ENCODE assay signal across 13 cellular contexts in the genomic region with DNA sequence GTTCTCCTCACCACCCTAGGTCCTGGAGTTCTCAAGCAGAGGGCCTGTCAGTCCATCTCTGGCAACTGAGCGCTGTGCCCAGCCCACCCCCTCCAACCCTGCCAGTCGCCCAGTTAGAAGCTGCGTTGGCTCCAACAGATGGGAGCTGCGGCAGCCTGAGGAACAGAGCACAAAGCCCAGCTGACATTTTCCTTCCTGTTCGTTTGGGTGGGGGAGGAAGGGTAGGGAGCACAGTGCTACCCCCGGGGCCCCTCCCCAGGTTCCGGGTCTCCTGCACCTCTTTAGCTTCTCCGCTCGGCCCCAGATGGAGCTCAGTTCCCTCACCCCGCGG. TPM values are rescaled to one million over a fixed set of nuclear protein-coding genes. Genes with fewer than 3 reads are reported as not detected.
DNase-seq lines count a peak whose midpoint lies in the region; ATAC-seq, FAIRE-seq and TF ChIP-seq lines count a peak whose summit lies in the region.
"Had no signal": no experiment of that assay in that cellular context is flagged by ENCODE, and none has a peak within 500 bp of the region (broad histone marks: within the 10 kb centered on the region; RNA-seq: fewer than 3 reads in every experiment).

No MANE protein-coding gene starts in this region.

- H3K27me3 Mint-ChIP-seq in activated T-helper 2 cell treated with anti-CD3 and anti-CD28 coated beads, Interferon-gamma antibody, Interleukin-2, Interleukin-4, amounts not matched to agents 10 μg/mL and 5 μg/mL and 100 μg/mL, durations not matched to agents 14 hours and 24 hours and 36 hours (ENCODE audit: low read depth), result peaks cover 63% of the 10 kb centered on the region

- H3K4me1 ChIP-seq in A549 (peaks cover 14% of the 10 kb centered on the region), HUES64 (ENCODE audit: insufficient read depth, low read length) (0 out of 2 replicates have a peak, but pooled peaks cover 14% of the 10 kb centered on the region)

- WGBS in A549 (ENCODE audit: missing lambda C conversion rate), result 83% methylated on average over 6 of the region's 11 CpGs
- 20% methylated on average over 11 of the region's 11 CpGs for WGBS in HUES64

- H3K36me3 ChIP-seq in HUES64 (ENCODE audit: insufficient read depth, low read length) (no peaks in the 10 kb centered on the region), neural cell (ENCODE audit: insufficient read depth, low read length) (no peaks in the 10 kb centered on the region)

- H3K4me3 ChIP-seq in A549 (peak overlapping the region; percentile 65), HUES64 (ENCODE audit: low read length) (peak overlapping the region; percentile 76), neural cell (ENCODE audit: low read length) (peak overlapping the region; percentile 69)

- no peak overlapping the region for H3K27ac Mint-ChIP-seq in activated T-helper 2 cell treated with anti-CD3 and anti-CD28 coated beads, Interferon-gamma antibody, Interleukin-2, Interleukin-4, amounts not matched to agents 10 μg/mL and 5 μg/mL and 100 μg/mL, durations not matched to agents 14 hours and 24 hours and 36 hours
- H3K27ac Mint-ChIP-seq: CD4-positive, CD25-positive, alpha-beta regulatory T cell had no signal

- no peaks in the 10 kb centered on the region for H3K9me2 ChIP-seq in neural cell (ENCODE audit: insufficient read depth, low read length)
- H3K9me2 ChIP-seq: SK-N-SH had no signal

- H3K4me2 ChIP-seq in A549 (peak overlapping the region; percentile 75), neural cell (ENCODE audit: low read length) (peak overlapping the region; percentile 52)
- H3K4me2 ChIP-seq: SK-N-SH had no signal

- no peaks in the 10 kb centered on the region for H3K4me1 Mint-ChIP-seq in activated T-helper 2 cell treated with anti-CD3 and anti-CD28 coated beads, Interferon-gamma antibody, Interleukin-2, Interleukin-4, amounts not matched to agents 10 μg/mL and 5 μg/mL and 100 μg/mL, durations not matched to agents 14 hours and 24 hours and 36 hours (ENCODE audit: low read depth)

- TF ChIP-seq EP300 in A549 (IDR thresholded peaks at IDR 0.05) (no peak), neural cell (conservative IDR thresholded peaks at IDR 0.05; ENCODE audit: poor library complexity, severe bottlenecking) (no peak)

- no peaks in the 10 kb centered on the region for H3F3A ChIP-seq in neural cell (ENCODE audit: insufficient read depth, low read length, poor library complexity, severe bottlenecking)

- no peak for FAIRE-seq in A549 (lab: Jason Lieb, UNC)
- FAIRE-seq: GM12891, keratinocyte had no signal

- TF ChIP-seq CTCF in A549 (IDR thresholded peaks at IDR 0.05), result no peak
- no peak for TF ChIP-seq CTCF in neural cell (IDR thresholded peaks at IDR 0.05; ENCODE audit: poor library complexity, severe bottlenecking)

- TF ChIP-seq POLR2A in A549 (IDR thresholded peaks at IDR 0.05; ENCODE audit: low read length) (no peak), erythroblast (IDR thresholded peaks at IDR 0.05; ENCODE audit: low read length) (no peak)

- H3K79me2 ChIP-seq in neural cell (replicated peaks; ENCODE audit: insufficient read depth, low read length), result peaks cover 14% of the 10 kb centered on the region

- no peaks in the 10 kb centered on the region for H4K20me1 ChIP-seq in neural cell (ENCODE audit: insufficient read depth)

- peak in 1 of 2 experiments; percentile 9; a peak in 3 of 6 replicates for ATAC-seq in A549
- ATAC-seq in HG02571 (IDR thresholded peaks at IDR 0.05; ENCODE audit: unreplicated experiment), result no peak

- POLR2A ChIA-PET in A549 (lab: Yijun Ruan, JAX), result interaction anchor here (0.8 to 1.0 kb wide), 2 partner anchors 44 to 80 kb away, joined by 3 read pairs; no protein-coding TSS in a partner anchor

- DNase-seq in A549 (ENCODE audit: low read depth in 1 of 2, low spot score in 1 of 2) (no peak), erythroblast (lab: John Stamatoyannopoulos, UW) (peak; percentile 33 to 54), LoVo (ENCODE audit: low spot score) (no peak), NOMO-1 (lab: John Stamatoyannopoulos, UW; ENCODE audit: unreplicated experiment in 2 of 2) (no peak)
- no peak for DNase-seq in activated T-helper 2 cell treated with anti-CD3 and anti-CD28 coated beads, Interferon-gamma antibody, Interleukin-2, Interleukin-4, amounts not matched to agents 10 μg/mL and 5 μg/mL and 100 μg/mL, durations not matched to agents 14 hours and 24 hours and 36 hours (ENCODE audit: low spot score)
- DNase-seq: NCI-H2029 had no signal

- TF ChIP-seq RAD21 in A549 (conservative IDR thresholded peaks at IDR 0.05 in 1 of 2, IDR thresholded peaks at IDR 0.05 in 1 of 2), result no peak
- no peak for TF ChIP-seq RAD21 in neural cell (conservative IDR thresholded peaks at IDR 0.05)

- CTCF ChIA-PET in A549 (lab: Yijun Ruan, JAX), result interaction anchor here (0.9 to 3.6 kb wide), 9 partner anchors 8 to 130 kb away, joined by 3 to 15 read pairs (median 5); no protein-coding TSS in a partner anchor

- H2AFZ ChIP-seq in neural cell (ENCODE audit: low read depth, low read length), result no peak overlapping the region

- peak overlapping the region; percentile 82 to 98; a peak in 4 of 6 replicates for H3K27ac ChIP-seq in A549
- no peak overlapping the region for H3K27ac ChIP-seq in HUES64 (ENCODE audit: low read depth, low read length)
- H3K27ac ChIP-seq in neural cell (ENCODE audit: low read length), result no peak overlapping the region

- no peak overlapping the region for H3K4me3 Mint-ChIP-seq in activated T-helper 2 cell treated with anti-CD3 and anti-CD28 coated beads, Interferon-gamma antibody, Interleukin-2, Interleukin-4, amounts not matched to agents 10 μg/mL and 5 μg/mL and 100 μg/mL, durations not matched to agents 14 hours and 24 hours and 36 hours (ENCODE audit: low read depth)

- H3K27me3 ChIP-seq in HUES64 (ENCODE audit: insufficient read depth, low read length) (peaks cover 68% of the 10 kb centered on the region), neural cell (ENCODE audit: insufficient read depth, low read depth, low read length) (peaks cover 3% of the 10 kb centered on the region)

- H3K9me3 ChIP-seq in A549 (no peaks in the 10 kb centered on the region), HUES64 (ENCODE audit: insufficient read depth, low read depth, low read length) (no peaks in the 10 kb centered on the region), neural cell (ENCODE audit: low read length) (no peaks in the 10 kb centered on the region)
- H3K9me3 ChIP-seq: SK-N-SH had no signal

- H3K9me3 Mint-ChIP-seq in activated T-helper 2 cell treated with anti-CD3 and anti-CD28 coated beads, Interferon-gamma antibody, Interleukin-2, Interleukin-4, amounts not matched to agents 10 μg/mL and 5 μg/mL and 100 μg/mL, durations not matched to agents 14 hours and 24 hours and 36 hours, result no peaks in the 10 kb centered on the region
- H3K9me3 Mint-ChIP-seq: CD4-positive, CD25-positive, alpha-beta regulatory T cell had no signal

- H3K9ac ChIP-seq in HUES64 (ENCODE audit: low read depth, low read length) (peak overlapping the region; percentile 49; the same call in 1 of the 2 replicates), neural cell (ENCODE audit: low read length) (peak overlapping the region; percentile 68)
- H3K9ac ChIP-seq: SK-N-SH had no signal

- no peaks in the 10 kb centered on the region for H3K36me3 Mint-ChIP-seq in activated T-helper 2 cell treated with anti-CD3 and anti-CD28 coated beads, Interferon-gamma antibody, Interleukin-2, Interleukin-4, amounts not matched to agents 10 μg/mL and 5 μg/mL and 100 μg/mL, durations not matched to agents 14 hours and 24 hours and 36 hours (ENCODE audit: low read depth)
- H3K36me3 Mint-ChIP-seq: CD4-positive, CD25-positive, alpha-beta regulatory T cell had no signal

- intact Hi-C loops in activated T-helper 2 cell treated with anti-CD3 and anti-CD28 coated beads, Interferon-gamma antibody, Interleukin-2, Interleukin-4, amounts not matched to agents 10 μg/mL and 5 μg/mL and 100 μg/mL, durations not matched to agents 14 hours and 24 hours and 36 hours (cut with micrococcal nuclease), result no loop called here

TF ChIP-seq in A549, 52 proteins besides CTCF, POLR2A, EP300 and RAD21 (continues in another document):
- TF ChIP-seq ZC3H11A (IDR thresholded peaks at IDR 0.05), result no peak
- no peak for TF ChIP-seq NPAS2 (CRISPR knock-in tag; IDR thresholded peaks at IDR 0.05; ENCODE audit: borderline replicate concordance)
- TF ChIP-seq, protein P1, sequence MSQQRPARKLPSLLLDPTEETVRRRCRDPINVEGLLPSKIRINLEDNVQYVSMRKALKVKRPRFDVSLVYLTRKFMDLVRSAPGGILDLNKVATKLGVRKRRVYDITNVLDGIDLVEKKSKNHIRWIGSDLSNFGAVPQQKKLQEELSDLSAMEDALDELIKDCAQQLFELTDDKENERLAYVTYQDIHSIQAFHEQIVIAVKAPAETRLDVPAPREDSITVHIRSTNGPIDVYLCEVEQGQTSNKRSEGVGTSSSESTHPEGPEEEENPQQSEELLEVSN (IDR thresholded peaks at IDR 0.05; ENCODE audit: borderline replicate concordance, low read depth), result no peak
- TF ChIP-seq EHMT2 (IDR thresholded peaks at IDR 0.05; ENCODE audit: low read depth), result no peak
- no peak for TF ChIP-seq HOXB5 (CRISPR knock-in tag; IDR thresholded peaks at IDR 0.05)
- no peak for TF ChIP-seq SREBF2 (IDR thresholded peaks at IDR 0.05)

RNA-seq across cellular contexts. Expression of gene LRRN2, which starts 1.4 kb away (rescaled TPM):
- polyA plus RNA-seq in A549 (2011; rRNA removed) (3.6 and 4.3 TPM in 2 replicates), A549 (2017; fragmentation: RNase III; extraction: RNeasy Plus Mini Kit Qiagen cat#74134 plus additional on column Dnase treatment) (5.7 to 6.8 TPM (median 6.6 TPM) in 3 replicates), neural cell (3.3 and 5.2 TPM in 2 replicates)
- polyA plus RNA-seq in A549 (2012; cell fraction: cytosol; rRNA removed), result 5.4 and 7.8 TPM in 2 replicates
- 15.3 and 18.8 TPM in 2 replicates for polyA plus RNA-seq in A549 (2012; cell fraction: nucleus; rRNA removed)
- polyA minus RNA-seq in A549 (2011; rRNA and poly(A)+ RNA removed), result 2.3 and 3.1 TPM in 2 replicates
- polyA plus RNA-seq in HUES64 (2013, experiment 1 of 2), result 9.4 TPM
- polyA plus RNA-seq in HUES64 (2013, experiment 2 of 2), result 8.2 TPM
- polyA minus RNA-seq in neural cell, result 8.3 and 9.0 TPM in 2 replicates
- not detected in 2 replicates for total RNA-seq in activated T-helper 2 cell treated with anti-CD3 and anti-CD28 coated beads, Interferon-gamma antibody, Interleukin-2, Interleukin-4, amounts not matched to agents 10 μg/mL and 5 μg/mL and 100 μg/mL, durations not matched to agents 14 hours and 24 hours and 36 hours
- total RNA-seq: CD4-positive, CD25-positive, alpha-beta regulatory T cell had no signal
- polyA plus RNA-seq: keratinocyte, SK-N-SH had no signal

Comparison
In these comparisons a context has a peak if more than half of its experiments do, and no peak if none do; other contexts are left out.
1. DNase-seq: peak in erythroblast (2 of 2); none in A549 (0 of 2), LoVo (single experiment), activated T-helper 2 cell treated with anti-CD3 and anti-CD28 coated beads, Interferon-gamma antibody, Interleukin-2, Interleukin-4, amounts not matched to agents 10 μg/mL and 5 μg/mL and 100 μg/mL, durations not matched to agents 14 hours and 24 hours and 36 hours (single experiment) and NOMO-1 (0 of 2).
2. H3K27ac ChIP-seq: peak in A549 (2 of 2); none in HUES64 (single experiment) and neural cell (single experiment).
3. Peak in every context shown above with its lines, with median percentiles within 50 percentile points of each other: H3K4me3 ChIP-seq.